13 cellular contexts compared by ENCODE assay signal in the genomic region with DNA sequence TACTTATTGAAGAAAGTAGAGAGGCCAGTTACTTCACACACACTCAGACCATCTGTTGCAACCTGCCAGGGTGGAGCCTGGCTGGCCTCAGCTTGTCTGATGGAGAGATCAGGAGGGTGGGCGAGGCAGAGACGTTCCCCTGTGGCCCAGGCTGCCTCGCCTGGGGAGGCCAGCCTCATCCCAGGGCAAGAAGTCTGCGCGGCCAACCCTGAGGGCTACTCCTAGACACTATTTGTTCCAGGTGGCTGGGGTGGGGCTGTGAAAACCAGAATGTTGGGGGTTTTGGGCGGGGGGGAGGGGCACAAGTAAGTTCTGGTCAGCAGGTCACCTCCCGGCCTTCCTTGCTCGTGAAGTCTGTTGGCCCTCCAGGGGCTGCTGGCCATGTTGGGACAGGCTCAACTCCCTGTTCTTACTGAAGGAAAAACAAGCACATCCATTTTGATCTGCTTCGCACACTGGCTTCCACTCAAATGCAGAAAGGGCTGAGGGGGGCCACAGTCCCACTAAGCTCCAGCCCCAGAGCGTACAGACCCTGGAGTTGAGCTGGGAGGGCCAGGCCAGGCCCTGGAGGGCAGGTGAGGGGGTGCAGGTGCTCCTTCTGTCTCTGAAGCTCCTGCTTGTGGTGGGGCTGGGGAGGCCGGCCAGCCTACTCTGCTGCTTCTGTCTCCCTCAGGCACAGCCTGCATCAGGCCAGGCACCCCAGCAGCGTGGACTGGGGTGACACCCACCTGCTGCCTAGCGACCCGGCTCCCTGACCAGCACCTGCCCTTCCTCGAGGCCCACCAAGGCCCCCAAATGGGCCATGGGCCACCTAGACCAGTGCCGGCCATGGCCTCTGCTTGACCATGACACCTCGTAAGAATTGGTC. TPM values are rescaled to one million over a fixed set of nuclear protein-coding genes. Genes with fewer than 3 reads are reported as not detected.
DNase-seq lines count a peak whose midpoint lies in the region; ATAC-seq and TF ChIP-seq lines count a peak whose summit lies in the region.
"Had no signal": no experiment of that assay in that cellular context is flagged by ENCODE, and none has a peak within 500 bp of the region (broad histone marks: within the 10 kb centered on the region; RNA-seq: fewer than 3 reads in every experiment).

No MANE protein-coding gene starts in this region.

- DNase-seq in activated naive CD4-positive, alpha-beta T cell treated with anti-CD3 and anti-CD28 coated beads, Interleukin-2, amount 50 U/mL, for 72 hours (ENCODE audit: low spot score in 2 of 2), result peak in 1 of 2 donors; percentile 28
- no peak for DNase-seq in activated naive CD4-positive, alpha-beta T cell treated with Interleukin-2 at 50 U/mL for 16 hours
- DNase-seq in WTC11 (ENCODE audit: low spot score) (no peak), coronary artery (ENCODE audit: low spot score) (no peak), NCI-H748 treated with DMSO at 0.1 percent for 48 hours (lab: John Stamatoyannopoulos, UW) (no peak)
- no peak for DNase-seq in naive thymus-derived CD4-positive, alpha-beta T cell
- DNase-seq: caudate nucleus; DMS53; effector CD8-positive, alpha-beta T cell; NCI-H446; spleen had no signal

- POLR2A ChIA-PET in WTC11 (lab: Charles Lee), result no interaction called here
- POLR2A ChIA-PET in naive thymus-derived CD4-positive, alpha-beta T cell (lab: Charles Lee), result interaction anchor here (0.6 kb wide), 1 partner anchor 58 kb away, joined by 3 read pairs; no protein-coding TSS in a partner anchor

- H3K27ac ChIP-seq in naive thymus-derived CD4-positive, alpha-beta T cell (ENCODE audit: low read depth, low read length), result no peak overlapping the region
- no peak overlapping the region for H3K27ac ChIP-seq in coronary artery

- H3K27me3 ChIP-seq in naive thymus-derived CD4-positive, alpha-beta T cell (ENCODE audit: control insufficient read depth in 2 of 2, insufficient read depth in 2 of 2, low read length in 2 of 2), result no peaks in the 10 kb centered on the region
- H3K27me3 ChIP-seq: spleen had no signal

- no peak overlapping the region for H3K4me3 ChIP-seq in naive thymus-derived CD4-positive, alpha-beta T cell (ENCODE audit: low read length)
- H3K4me3 ChIP-seq in coronary artery, result no peak overlapping the region
- H3K4me3 ChIP-seq: spleen had no signal

- intact Hi-C loops in naive thymus-derived CD4-positive, alpha-beta T cell (cut with micrococcal nuclease), result no loop called here

- no peaks in the 10 kb centered on the region for H3K27me3 Mint-ChIP-seq in WTC11 (ENCODE audit: low read depth)
- H3K27me3 Mint-ChIP-seq in naive thymus-derived CD4-positive, alpha-beta T cell, result no peaks in the 10 kb centered on the region
- H3K27me3 Mint-ChIP-seq: stimulated activated naive CD8-positive, alpha-beta T cell treated with anti-CD3 and anti-CD28 coated beads, Interleukin-15, amount 100 ng/mL, for 72 hours had no signal

- H3K9me3 ChIP-seq in naive thymus-derived CD4-positive, alpha-beta T cell (ENCODE audit: control insufficient read depth in 2 of 3, low read length in 3 of 3), result no peaks in the 10 kb centered on the region
- H3K9me3 ChIP-seq: spleen had no signal

- no peaks in the 10 kb centered on the region for H3K4me1 Mint-ChIP-seq in WTC11
- H3K4me1 Mint-ChIP-seq in naive thymus-derived CD4-positive, alpha-beta T cell, result peaks cover 8 to 25% (median 13%) of the 10 kb centered on the region in 7 donors

- H3K36me3 Mint-ChIP-seq in activated naive CD4-positive, alpha-beta T cell treated with anti-CD3 and anti-CD28 coated beads, Interleukin-2, amount 50 U/mL, for 72 hours, result peaks cover 0 to 13% of the 10 kb centered on the region in 2 donors
- peaks cover 19% of the 10 kb centered on the region for H3K36me3 Mint-ChIP-seq in WTC11
- H3K36me3 Mint-ChIP-seq in naive thymus-derived CD4-positive, alpha-beta T cell, result peaks cover 9 to 22% (median 15%) of the 10 kb centered on the region in 5 donors

- no peaks in the 10 kb centered on the region for H3K4me1 ChIP-seq in naive thymus-derived CD4-positive, alpha-beta T cell (ENCODE audit: control insufficient read depth in 2 of 2, insufficient read depth in 2 of 2, low read length in 2 of 2)

- no peak for TF ChIP-seq CTCF in WTC11 (IDR thresholded peaks at IDR 0.05)
- TF ChIP-seq CTCF in coronary artery (IDR thresholded peaks at IDR 0.05), result no peak

- H3K27ac Mint-ChIP-seq in activated naive CD4-positive, alpha-beta T cell treated with anti-CD3 and anti-CD28 coated beads, Interleukin-2, amount 50 U/mL, for 72 hours, result peak overlapping the region; percentile 69 to 89
- 0 out of 2 replicates have a peak overlapping the region, but pooled peaks have one; percentile 45 for H3K27ac Mint-ChIP-seq in WTC11
- peak overlapping the region in 8 of 9 donors; percentile 18 to 85 (median 56) for H3K27ac Mint-ChIP-seq in naive thymus-derived CD4-positive, alpha-beta T cell

- H3K9me3 Mint-ChIP-seq in activated naive CD4-positive, alpha-beta T cell treated with anti-CD3 and anti-CD28 coated beads, Interleukin-2, amount 50 U/mL, for 72 hours, result no peaks in the 10 kb centered on the region
- no peaks in the 10 kb centered on the region for H3K9me3 Mint-ChIP-seq in WTC11
- peaks cover 0 to 9% (median 0%) of the 10 kb centered on the region in 11 donors for H3K9me3 Mint-ChIP-seq in naive thymus-derived CD4-positive, alpha-beta T cell
- H3K9me3 Mint-ChIP-seq: stimulated activated naive CD8-positive, alpha-beta T cell treated with anti-CD3 and anti-CD28 coated beads, Interleukin-15, amount 100 ng/mL, for 72 hours had no signal

- peaks cover 0 to 42% (median 21%) of the 10 kb centered on the region in 3 experiments for H3K36me3 ChIP-seq in naive thymus-derived CD4-positive, alpha-beta T cell (ENCODE audit: control insufficient read depth in 2 of 3, insufficient read depth in 3 of 3, low read length in 3 of 3)

- H3K4me3 Mint-ChIP-seq in WTC11, result no peak overlapping the region
- H3K4me3 Mint-ChIP-seq in naive thymus-derived CD4-positive, alpha-beta T cell, result no peak overlapping the region
- H3K4me3 Mint-ChIP-seq: stimulated activated naive CD8-positive, alpha-beta T cell treated with anti-CD3 and anti-CD28 coated beads, Interleukin-15, amount 100 ng/mL, for 72 hours had no signal

- CTCF ChIA-PET in WTC11 (lab: Charles Lee), result no interaction called here
- CTCF ChIA-PET in naive thymus-derived CD4-positive, alpha-beta T cell (lab: Charles Lee), result interaction anchor here (0.5 kb wide), 1 partner anchor 186 kb away, joined by 4 read pairs; no protein-coding TSS in a partner anchor

- peak in 1 of 2 donors; percentile 1 for ATAC-seq in activated naive CD4-positive, alpha-beta T cell treated with anti-CD3 and anti-CD28 coated beads, Interleukin-2, amount 50 U/mL, for 72 hours
- peak; percentile 19; the same call in 1 of the 2 replicates for ATAC-seq in WTC11
- no peak for ATAC-seq in naive thymus-derived CD4-positive, alpha-beta T cell
- no peak for ATAC-seq in GM21390 (IDR thresholded peaks at IDR 0.05; ENCODE audit: unreplicated experiment)
- ATAC-seq: stimulated activated naive CD8-positive, alpha-beta T cell treated with anti-CD3 and anti-CD28 coated beads, Interleukin-15, amount 100 ng/mL, for 72 hours had no signal

TF ChIP-seq in WTC11, 78 proteins besides CTCF, POLR2A, EP300 and RAD21 (continues in another document):
- TF ChIP-seq FOXP4 (CRISPR knock-in tag; IDR thresholded peaks at IDR 0.05), result no peak
- TF ChIP-seq, protein P1, sequence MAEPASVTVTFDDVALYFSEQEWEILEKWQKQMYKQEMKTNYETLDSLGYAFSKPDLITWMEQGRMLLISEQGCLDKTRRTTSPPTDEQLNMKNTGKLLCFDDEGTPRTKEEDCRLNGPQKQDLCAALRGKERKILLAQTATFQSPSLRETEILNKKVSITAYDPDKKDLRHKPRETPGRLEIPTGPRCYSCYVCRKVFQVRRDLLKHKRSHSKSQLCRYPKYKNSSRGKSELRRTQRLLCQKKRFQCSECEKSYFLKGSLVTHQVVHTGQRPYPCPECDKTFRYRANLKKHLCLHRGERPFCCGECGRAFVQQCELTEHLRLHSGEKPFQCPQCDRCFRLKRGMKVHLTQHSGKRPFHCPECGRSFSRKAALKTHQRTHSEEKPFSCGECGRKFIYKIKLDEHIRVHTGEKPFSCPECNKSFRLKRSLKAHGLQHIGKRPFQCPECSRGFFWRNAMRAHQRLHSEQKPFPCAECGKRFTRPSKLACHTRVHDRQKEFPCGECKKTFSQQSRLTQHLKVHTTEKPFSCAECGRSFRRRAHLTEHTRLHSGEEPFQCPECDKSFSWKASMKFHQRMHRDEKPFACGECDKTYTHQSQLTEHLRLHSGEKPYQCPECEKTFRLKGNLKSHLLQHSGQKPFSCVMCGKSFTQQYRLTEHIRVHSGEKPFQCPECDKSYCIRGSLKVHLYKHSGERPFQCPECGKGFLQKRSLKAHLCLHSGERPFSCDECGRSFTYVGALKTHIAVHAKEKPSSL (CRISPR knock-in tag; conservative IDR thresholded peaks at IDR 0.05), result no peak

RNA-seq across cellular contexts. Expression of gene SECISBP2, which starts 46.6 kb away (rescaled TPM):
- total RNA-seq in activated naive CD4-positive, alpha-beta T cell treated with anti-CD3 and anti-CD28 coated beads, Interleukin-2, amount 50 U/mL, for 72 hours, result 10 to 100 TPM; 42.8 to 52.0 TPM
- 66.2 to 72.8 TPM (median 66.8 TPM) in 3 replicates for total RNA-seq in WTC11 (2021)
- total RNA-seq in naive thymus-derived CD4-positive, alpha-beta T cell, result 100 to 1,000 TPM in 4 of 5 experiments, 10 to 100 TPM in 1; 55.0 to 130 (median 109) TPM
- 10 to 100 TPM; 20.1 to 29.0 TPM for polyA plus RNA-seq in naive thymus-derived CD4-positive, alpha-beta T cell

RNA-seq across cellular contexts. Expression of gene CKS2, which starts 53.9 kb away (rescaled TPM):
- 100 to 1,000 TPM; 202 to 384 TPM for total RNA-seq in activated naive CD4-positive, alpha-beta T cell treated with anti-CD3 and anti-CD28 coated beads, Interleukin-2, amount 50 U/mL, for 72 hours
- total RNA-seq in WTC11 (2021), result 299 to 319 TPM (median 313 TPM) in 3 replicates
- total RNA-seq in naive thymus-derived CD4-positive, alpha-beta T cell, result 100 to 1,000 TPM in 1 of 5 experiments, 10 to 100 TPM in 1, 1 to 10 TPM in 3; 5.2 to 121 (median 8.9) TPM
- polyA plus RNA-seq in naive thymus-derived CD4-positive, alpha-beta T cell, result 1 to 10 TPM; 6.0 to 8.0 TPM
